6 cellular contexts compared by ENCODE assay signal in the genomic region with DNA sequence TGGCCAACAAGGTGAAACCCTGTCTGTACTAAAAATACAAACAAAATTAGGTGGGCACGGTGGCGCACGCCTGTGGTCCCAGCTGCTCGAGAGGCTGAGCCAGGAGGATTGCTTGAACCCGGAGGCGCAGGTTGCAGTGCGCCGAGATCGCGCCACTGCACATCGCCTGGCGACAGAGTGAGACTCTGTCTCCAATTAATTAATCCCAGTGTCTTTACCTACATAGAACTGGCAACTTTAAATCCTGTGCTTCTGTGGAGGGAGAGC. TPM values are rescaled to one million over a fixed set of nuclear protein-coding genes. Genes with fewer than 3 reads are reported as not detected.
A peak's percentile ranks its signal among the peaks of the same experiment; 100 is the strongest.
DNase-seq lines count a peak whose midpoint lies in the region; TF ChIP-seq lines count a peak whose summit lies in the region.

No MANE protein-coding gene starts in this region.

- H3K27ac ChIP-seq in suprapubic skin = peak overlapping the region; percentile 100

- no peaks in the 10 kb centered on the region for H3K27me3 ChIP-seq in suprapubic skin

- H3K27ac Mint-ChIP-seq in activated CD4-positive, alpha-beta T cell treated with anti-CD3 and anti-CD28 coated beads, Interleukin-2, amount 10 ng/mL, durations not matched to agents 7 days and 5 days = peak overlapping the region; percentile 99

- no peak for TF ChIP-seq POLR2A in suprapubic skin (IDR thresholded peaks at IDR 0.05)

- H3K4me1 ChIP-seq in suprapubic skin = peaks cover 37% of the 10 kb centered on the region

- H3K4me1 Mint-ChIP-seq in activated CD4-positive, alpha-beta T cell treated with anti-CD3 and anti-CD28 coated beads, Interleukin-2, amount 10 ng/mL, durations not matched to agents 7 days and 5 days = peaks cover 26% of the 10 kb centered on the region

- POLR2A ChIA-PET in activated CD4-positive, alpha-beta T cell treated with anti-CD3 and anti-CD28 coated beads, Interleukin-2, amount 10 ng/mL, durations not matched to agents 7 days and 5 days (lab: Charles Lee) = no interaction called here

- peaks cover 14% of the 10 kb centered on the region for H3K36me3 ChIP-seq in suprapubic skin

- TF ChIP-seq EP300 in suprapubic skin (IDR thresholded peaks at IDR 0.05) = no peak

- no peak for TF ChIP-seq CTCF in epithelial cell of esophagus (IDR thresholded peaks at IDR 0.05; ENCODE audit: insufficient read depth, low read depth, low read length, missing control alignments)
- TF ChIP-seq CTCF in suprapubic skin (IDR thresholded peaks at IDR 0.05) = no peak

- H3K36me3 Mint-ChIP-seq in activated CD4-positive, alpha-beta T cell treated with anti-CD3 and anti-CD28 coated beads, Interleukin-2, amount 10 ng/mL, durations not matched to agents 7 days and 5 days (ENCODE audit: low read depth) = peaks cover 8% of the 10 kb centered on the region

- H3K4me3 ChIP-seq in epithelial cell of esophagus (ENCODE audit: low read length) (peak overlapping the region; percentile 94), suprapubic skin (peak overlapping the region; percentile 84)

- DNase-seq in activated CD4-positive, alpha-beta T cell treated with anti-CD3 and anti-CD28 coated beads, Interleukin-2, amount 10 ng/mL, durations not matched to agents 7 days and 5 days = no peak
- DNase-seq in activated CD4-positive, alpha-beta T cell treated with anti-CD3 and anti-CD28 coated beads for 48 hours = no peak
- DNase-seq in epithelial cell of esophagus (ENCODE audit: low read depth) = no peak
- DNase-seq in suprapubic skin (ENCODE audit: low spot score in 2 of 2) = peak; percentile 57 to 72
- no peak for DNase-seq in mesenteric fat pad (ENCODE audit: low spot score)
- no peak for DNase-seq in NCI-H1417 (lab: John Stamatoyannopoulos, UW)

- 95% methylated on average over 11 of the region's 12 CpGs for WGBS in suprapubic skin

- CTCF ChIA-PET in activated CD4-positive, alpha-beta T cell treated with anti-CD3 and anti-CD28 coated beads, Interleukin-2, amount 10 ng/mL, durations not matched to agents 7 days and 5 days (lab: Charles Lee) = interaction anchor here (1.1 to 1.3 kb wide), 3 partner anchors 9 to 89 kb away, joined by 3 to 5 read pairs (median 3); a partner anchor contains a TSS

- H3K9me3 ChIP-seq in suprapubic skin = no peaks in the 10 kb centered on the region

- H3K4me3 Mint-ChIP-seq in activated CD4-positive, alpha-beta T cell treated with anti-CD3 and anti-CD28 coated beads, Interleukin-2, amount 10 ng/mL, durations not matched to agents 7 days and 5 days = peak overlapping the region; percentile 95

- no peaks in the 10 kb centered on the region for H3K27me3 Mint-ChIP-seq in activated CD4-positive, alpha-beta T cell treated with anti-CD3 and anti-CD28 coated beads, Interleukin-2, amount 10 ng/mL, durations not matched to agents 7 days and 5 days

- H3K9me3 Mint-ChIP-seq in activated CD4-positive, alpha-beta T cell treated with anti-CD3 and anti-CD28 coated beads, Interleukin-2, amount 10 ng/mL, durations not matched to agents 7 days and 5 days = no peaks in the 10 kb centered on the region

RNA-seq across cellular contexts. Expression of a gene that starts 1.5 kb away (rescaled TPM):
- total RNA-seq in activated CD4-positive, alpha-beta T cell treated with anti-CD3 and anti-CD28 coated beads, Interleukin-2, amount 10 ng/mL, durations not matched to agents 7 days and 5 days = 100 to 1,000 TPM; 224 to 249 TPM
- total RNA-seq in suprapubic skin (100 to 1,000 TPM; 174 to 249 (median 213) TPM), mesenteric fat pad (212 TPM)

RNA-seq across cellular contexts. Expression of a gene that starts 8.7 kb away (rescaled TPM):
- total RNA-seq in activated CD4-positive, alpha-beta T cell treated with anti-CD3 and anti-CD28 coated beads, Interleukin-2, amount 10 ng/mL, durations not matched to agents 7 days and 5 days = not detected
- total RNA-seq in suprapubic skin (not detected), mesenteric fat pad (not detected)

RNA-seq across cellular contexts. Expression of a gene that starts 19.6 kb away (rescaled TPM):
- not detected for total RNA-seq in activated CD4-positive, alpha-beta T cell treated with anti-CD3 and anti-CD28 coated beads, Interleukin-2, amount 10 ng/mL, durations not matched to agents 7 days and 5 days
- total RNA-seq in suprapubic skin (not detected), mesenteric fat pad (not detected)

RNA-seq across cellular contexts. Expression of a gene that starts 26.2 kb away (rescaled TPM):
- total RNA-seq in activated CD4-positive, alpha-beta T cell treated with anti-CD3 and anti-CD28 coated beads, Interleukin-2, amount 10 ng/mL, durations not matched to agents 7 days and 5 days = 100 to 1,000 TPM; 512 to 565 TPM
- total RNA-seq in suprapubic skin (1,000 to 10,000 TPM in 1 of 4 donors, 100 to 1,000 TPM in 3; 484 to 1,595 (median 654) TPM), mesenteric fat pad (505 TPM)

RNA-seq across cellular contexts. Expression of a gene that starts 38.4 kb away (rescaled TPM):
- total RNA-seq in activated CD4-positive, alpha-beta T cell treated with anti-CD3 and anti-CD28 coated beads, Interleukin-2, amount 10 ng/mL, durations not matched to agents 7 days and 5 days = under 1 TPM; 0.27 to 0.67 TPM
- total RNA-seq in suprapubic skin (1 to 10 TPM in 2 of 4 donors, under 1 TPM in 1, not detected in 1; 0.87 to 7.6 (median 1.3) TPM), mesenteric fat pad (not detected)

Comparison
In these comparisons a context has a peak if more than half of its experiments do, and no peak if none do; other contexts are left out.
1. DNase-seq: peak in suprapubic skin (2 of 2); none in activated CD4-positive, alpha-beta T cell treated with anti-CD3 and anti-CD28 coated beads, Interleukin-2, amount 10 ng/mL, durations not matched to agents 7 days and 5 days (single experiment), activated CD4-positive, alpha-beta T cell treated with anti-CD3 and anti-CD28 coated beads for 48 hours (single experiment), epithelial cell of esophagus (single experiment), mesenteric fat pad (single experiment) and NCI-H1417 (0 of 3).